ENCODE assay signal across 8 cellular contexts in genomic region chr15:74901612-74902063, GRCh38.
DNase-seq lines count a peak whose midpoint lies in the region; ATAC-seq and TF ChIP-seq lines count a peak whose summit lies in the region.

No MANE protein-coding gene starts in this region.

- peak; percentile 64 for DNase-seq in DND-41
- DNase-seq in T-helper 1 cell: peak in 4 of 5 donors; percentile 28 to 64 (median 44)
- peak; percentile 83 for DNase-seq in adipocyte (ENCODE audit: low read depth)
- DNase-seq in hepatic stellate cell (ENCODE audit: low spot score): peak; percentile 80
- peak; percentile 16 to 26 for DNase-seq in stimulated activated CD4-positive, alpha-beta T cell treated with anti-CD3 and anti-CD28 coated beads, Interleukin-15, amount 100 ng/mL, for 1 hour (ENCODE audit: low read depth in 1 of 2, low spot score in 1 of 2)

- H3K36me3 ChIP-seq in DND-41 (ENCODE audit: insufficient read depth, low read length) (peaks cover 70% of the 10 kb centered on the region), adipocyte (ENCODE audit: control insufficient read depth, insufficient read depth, low read length, severe bottlenecking) (peaks cover 77% of the 10 kb centered on the region)

- TF ChIP-seq CTCF in DND-41 (IDR thresholded peaks at IDR 0.05; ENCODE audit: borderline replicate concordance, extremely low read depth, low read length, poor library complexity, severe bottlenecking): peak; percentile 84

- H2AFZ ChIP-seq in DND-41 (ENCODE audit: low read depth, low read length): peak overlapping the region; percentile 51; the same call in 1 of the 2 replicates

- H3K79me2 ChIP-seq in DND-41 (ENCODE audit: insufficient read depth, low read length): peaks cover 14% of the 10 kb centered on the region

- H3K4me3 ChIP-seq in DND-41 (ENCODE audit: low read depth in 1 of 2, low read length in 2 of 2) (no peak overlapping the region), adipocyte (ENCODE audit: low read length) (peak overlapping the region; percentile 21)

- H3K4me1 ChIP-seq in DND-41 (ENCODE audit: insufficient read depth, low read length): peaks cover 16% of the 10 kb centered on the region
- H3K4me1 ChIP-seq in adipocyte (ENCODE audit: control insufficient read depth, insufficient read depth, low read length): peaks cover 50% of the 10 kb centered on the region

- TF ChIP-seq RAD21 in Ishikawa (IDR thresholded peaks at IDR 0.05; ENCODE audit: low read depth): peak; percentile 54

- ATAC-seq in DND-41 (ENCODE audit: insufficient read depth, low read depth) (peak; percentile 56), GM19455 (IDR thresholded peaks at IDR 0.05; ENCODE audit: unreplicated experiment) (no peak), HG03469 (IDR thresholded peaks at IDR 0.05; ENCODE audit: unreplicated experiment) (no peak)

- H3K4me2 ChIP-seq in DND-41 (ENCODE audit: insufficient read depth, low read length): no peak overlapping the region

- no peaks in the 10 kb centered on the region for H4K20me1 ChIP-seq in DND-41 (ENCODE audit: insufficient read depth, low read length)

- peak overlapping the region; percentile 67 for H3K27ac ChIP-seq in DND-41 (ENCODE audit: low read length)

- H3K27me3 ChIP-seq in DND-41 (ENCODE audit: insufficient read depth, low read length, poor library complexity): no peaks in the 10 kb centered on the region
- H3K27me3 ChIP-seq in adipocyte (replicated peaks; ENCODE audit: control insufficient read depth, insufficient read depth, low read length): no peaks in the 10 kb centered on the region

- peak overlapping the region; percentile 22 for H3K9ac ChIP-seq in DND-41 (ENCODE audit: low read depth, low read length)
- peak overlapping the region; percentile 55 for H3K9ac ChIP-seq in adipocyte (ENCODE audit: low read length)

- no peak for TF ChIP-seq EP300 in Ishikawa (IDR thresholded peaks at IDR 0.05; ENCODE audit: borderline replicate concordance)

- no peaks in the 10 kb centered on the region for H3K9me3 ChIP-seq in DND-41 (ENCODE audit: insufficient read depth, low read length, severe bottlenecking)
- H3K9me3 ChIP-seq in adipocyte (ENCODE audit: control insufficient read depth, low read length): no peaks in the 10 kb centered on the region

TF ChIP-seq in Ishikawa, 13 proteins besides CTCF, POLR2A, EP300 and RAD21:
- TF ChIP-seq ZBTB7A (IDR thresholded peaks at IDR 0.05; ENCODE audit: low read depth): no peak
- TF ChIP-seq FOXM1 (IDR thresholded peaks at IDR 0.05; ENCODE audit: borderline replicate concordance, low read depth): no peak
- no peak for TF ChIP-seq TCF12 (IDR thresholded peaks at IDR 0.05; ENCODE audit: low read depth)
- TF ChIP-seq CEBPB (IDR thresholded peaks at IDR 0.05): no peak
- TF ChIP-seq TAF1 (IDR thresholded peaks at IDR 0.05; ENCODE audit: low read depth): no peak; the same call in 1 of the 2 replicates
- no peak for TF ChIP-seq YY1 (IDR thresholded peaks at IDR 0.05; ENCODE audit: low read depth)
- TF ChIP-seq USF1 (IDR thresholded peaks at IDR 0.05): no peak
- TF ChIP-seq NFIC (IDR thresholded peaks at IDR 0.05): no peak
- no peak for TF ChIP-seq TEAD4 (IDR thresholded peaks at IDR 0.05)
- no peak for TF ChIP-seq MAX (IDR thresholded peaks at IDR 0.05)
- TF ChIP-seq CREB1 (IDR thresholded peaks at IDR 0.05; ENCODE audit: low read depth): no peak
- no peak for TF ChIP-seq REST (IDR thresholded peaks at IDR 0.05; ENCODE audit: low read depth)
- no peak for TF ChIP-seq EGR1 (IDR thresholded peaks at IDR 0.05)

Comparison
In these comparisons a context has a peak if more than half of its experiments do, and no peak if none do; other contexts are left out.
1. DNase-seq: peak in every context shown above with its lines; median percentile 83 in adipocyte; 80 in hepatic stellate cell; 64 in DND-41; 44 in T-helper 1 cell; 21 in stimulated activated CD4-positive, alpha-beta T cell treated with anti-CD3 and anti-CD28 coated beads, Interleukin-15, amount 100 ng/mL, for 1 hour.